ENCODE assay signal across 20 cellular contexts in the genomic region with DNA sequence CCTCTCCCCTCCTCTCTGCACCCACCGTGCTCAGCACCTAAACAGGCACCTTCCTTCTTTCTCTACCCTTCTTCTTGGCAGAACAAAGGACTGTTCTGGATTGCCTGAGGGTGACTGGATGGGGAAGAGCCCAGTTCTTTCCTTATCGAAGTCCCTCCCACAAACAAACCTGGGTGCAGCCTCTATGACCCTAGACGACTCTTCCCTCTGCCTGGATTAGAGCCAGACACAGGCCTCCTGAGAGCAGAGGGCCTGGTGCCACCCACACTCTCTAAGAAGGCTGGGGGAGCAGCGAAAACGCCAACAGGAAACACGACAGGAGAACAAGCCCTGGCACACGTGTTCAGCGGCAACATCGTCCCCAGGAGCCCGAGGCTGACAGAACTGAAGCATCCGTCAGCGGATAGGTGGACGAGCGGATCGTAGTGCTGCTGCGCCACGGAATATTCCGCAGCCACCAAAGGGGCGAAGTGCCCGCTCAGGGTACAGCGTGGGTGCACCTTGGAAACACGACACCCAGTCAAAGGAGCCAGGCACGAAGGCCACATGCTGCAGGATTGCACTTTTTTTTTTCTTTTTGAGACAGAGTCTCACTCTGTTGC. TPM values are rescaled to one million over a fixed set of nuclear protein-coding genes. Genes with fewer than 3 reads are reported as not detected.
DNase-seq lines count a peak whose midpoint lies in the region; TF ChIP-seq lines count a peak whose summit lies in the region.
"Had no signal": no experiment of that assay in that cellular context is flagged by ENCODE, and none has a peak within 500 bp of the region (broad histone marks: within the 10 kb centered on the region; RNA-seq: fewer than 3 reads in every experiment).

No MANE protein-coding gene starts in this region.

- intact Hi-C loops in posterior vena cava (cut with DNase I) = no loop called here

- DNase-seq in DMS153 treated with DMSO at 0.1 percent for 48 hours (lab: John Stamatoyannopoulos, UW; ENCODE audit: unreplicated experiment) (peak; percentile 70), NCI-H1436 treated with DMSO at 0.1 percent for 48 hours (lab: John Stamatoyannopoulos, UW) (peak; percentile 18), RPMI8226 (peak; percentile 67), posterior vena cava (ENCODE audit: low spot score) (peak; percentile 56), hippocampal formation (lab: John Stamatoyannopoulos, UW) (no peak), coronary artery (ENCODE audit: low spot score) (no peak)
- DNase-seq in activated CD4-positive, alpha-beta T cell treated with anti-CD3 and anti-CD28 coated beads for 48 hours = no peak
- DNase-seq: ACHN; CD4-positive, alpha-beta memory T cell; GDM1; KG1; NCI-H1048; NCI-H1694 treated with DMSO at 0.1 percent for 48 hours; NCI-H345; NCI-H69; NK-92 treated with Interleukin-12 subunit alpha and Interleukin-12 subunit beta, amount 100 ng/mL, for 24 hours; OCI-M1; SIG-M5 had no signal

- TF ChIP-seq CTCF in coronary artery (IDR thresholded peaks at IDR 0.05) = no peak

- H3K27ac ChIP-seq in coronary artery = no peak overlapping the region

- no peak overlapping the region for H3K4me3 ChIP-seq in coronary artery

RNA-seq across cellular contexts. Expression of gene RIMBP2, which starts 38.0 kb away (rescaled TPM):
- 1 to 10 TPM; 1.3 to 1.7 TPM for total RNA-seq in posterior vena cava
- total RNA-seq: RPMI7951; T-helper 1 cell treated with Interleukin-12 subunit alpha and Interleukin-12 subunit beta and Interleukin-4 antibody, amounts not matched to agents 30 ng/mL and 1 ng/mL, for 36 hours had no signal

Comparison
In these comparisons a context has a peak if more than half of its experiments do, and no peak if none do; other contexts are left out.
1. DNase-seq: peak in DMS153 treated with DMSO at 0.1 percent for 48 hours (single experiment), NCI-H1436 treated with DMSO at 0.1 percent for 48 hours (single experiment), RPMI8226 (single experiment) and posterior vena cava (single experiment); none in hippocampal formation (0 of 2), activated CD4-positive, alpha-beta T cell treated with anti-CD3 and anti-CD28 coated beads for 48 hours (single experiment) and coronary artery (single experiment).